Comparison of ENCODE assay signal across 29 cellular contexts in the genomic region with DNA sequence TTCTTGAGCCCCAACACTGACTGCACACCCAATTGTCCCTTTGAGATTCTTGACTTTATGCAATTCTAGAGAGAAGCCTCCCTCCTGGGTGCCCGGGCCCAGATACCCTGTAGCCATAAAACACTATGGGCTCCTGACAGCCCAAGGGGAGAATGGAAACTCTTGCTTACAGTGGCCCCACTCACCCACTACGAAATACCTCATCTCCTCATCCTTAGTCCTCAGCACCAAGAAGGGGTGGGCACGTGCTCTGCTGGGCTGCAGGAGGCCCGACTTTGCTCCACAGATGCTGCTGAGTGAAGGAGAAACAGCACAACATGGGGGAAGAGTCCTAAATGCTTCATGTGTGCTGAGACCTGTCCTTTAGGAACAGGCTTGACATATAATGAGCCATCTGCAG. TPM values are rescaled to one million over a fixed set of nuclear protein-coding genes. Genes with fewer than 3 reads are reported as not detected.
A peak's percentile ranks its signal among the peaks of the same experiment; 100 is the strongest.
DNase-seq lines count a peak whose midpoint lies in the region; ATAC-seq and TF ChIP-seq lines count a peak whose summit lies in the region.
"Had no signal": no experiment of that assay in that cellular context is flagged by ENCODE, and none has a peak within 500 bp of the region (broad histone marks: within the 10 kb centered on the region; RNA-seq: fewer than 3 reads in every experiment).

No MANE protein-coding gene starts in this region.

- H3K4me3 ChIP-seq in thymus (ENCODE audit: low read length) (no peak overlapping the region), brain microvascular endothelial cell (ENCODE audit: low read depth, low read length) (no peak overlapping the region)
- H3K4me3 ChIP-seq: adrenal gland, body of pancreas, transverse colon had no signal

- H3K27me3 Mint-ChIP-seq in activated T-cell treated with anti-CD3 and anti-CD28 coated beads, Interleukin-2, amount 50 U/mL, for 4 hours (ENCODE audit: low read depth): no peaks in the 10 kb centered on the region
- H3K27me3 Mint-ChIP-seq in activated CD4-positive, alpha-beta memory T cell treated with anti-CD3 and anti-CD28 coated beads, Interleukin-2, amount 10 ng/mL, durations not matched to agents 7 days and 5 days: no peaks in the 10 kb centered on the region
- no peaks in the 10 kb centered on the region for H3K27me3 Mint-ChIP-seq in central memory CD8-positive, alpha-beta T cell

- CTCF ChIA-PET in activated CD4-positive, alpha-beta memory T cell treated with anti-CD3 and anti-CD28 coated beads, Interleukin-2, amount 10 ng/mL, durations not matched to agents 7 days and 5 days (lab: Charles Lee): interaction anchor here (1.1 to 1.8 kb wide), 3 partner anchors 25 to 102 kb away, joined by 3 to 6 read pairs (median 3); no protein-coding TSS in a partner anchor

- peak overlapping the region; percentile 19 for H3K4me3 Mint-ChIP-seq in activated T-cell treated with anti-CD3 and anti-CD28 coated beads, Interleukin-2, amount 50 U/mL, for 4 hours
- H3K4me3 Mint-ChIP-seq in activated CD4-positive, alpha-beta memory T cell treated with anti-CD3 and anti-CD28 coated beads, Interleukin-2, amount 10 ng/mL, durations not matched to agents 7 days and 5 days: peak overlapping the region; percentile 36
- H3K4me3 Mint-ChIP-seq in central memory CD8-positive, alpha-beta T cell: peak overlapping the region; percentile 52

- no peaks in the 10 kb centered on the region for H3K9me3 Mint-ChIP-seq in activated T-cell treated with anti-CD3 and anti-CD28 coated beads, Interleukin-2, amount 50 U/mL, for 4 hours
- peaks cover 9% of the 10 kb centered on the region for H3K9me3 Mint-ChIP-seq in activated CD4-positive, alpha-beta memory T cell treated with anti-CD3 and anti-CD28 coated beads, Interleukin-2, amount 10 ng/mL, durations not matched to agents 7 days and 5 days
- no peaks in the 10 kb centered on the region for H3K9me3 Mint-ChIP-seq in central memory CD8-positive, alpha-beta T cell

- peak overlapping the region; percentile 91 for H3K27ac Mint-ChIP-seq in activated CD4-positive, alpha-beta memory T cell treated with anti-CD3 and anti-CD28 coated beads, Interleukin-2, amount 10 ng/mL, durations not matched to agents 7 days and 5 days
- peak overlapping the region; percentile 82 for H3K27ac Mint-ChIP-seq in central memory CD8-positive, alpha-beta T cell (ENCODE audit: low read depth)

- peaks cover 91% of the 10 kb centered on the region for H3K4me1 Mint-ChIP-seq in activated T-cell treated with anti-CD3 and anti-CD28 coated beads, Interleukin-2, amount 50 U/mL, for 4 hours (ENCODE audit: low read depth)
- peaks cover 68% of the 10 kb centered on the region for H3K4me1 Mint-ChIP-seq in activated CD4-positive, alpha-beta memory T cell treated with anti-CD3 and anti-CD28 coated beads, Interleukin-2, amount 10 ng/mL, durations not matched to agents 7 days and 5 days
- peaks cover 89% of the 10 kb centered on the region for H3K4me1 Mint-ChIP-seq in central memory CD8-positive, alpha-beta T cell

- H3K27me3 ChIP-seq in thymus (ENCODE audit: control insufficient read depth, insufficient read depth) (no peaks in the 10 kb centered on the region), brain microvascular endothelial cell (replicated peaks) (no peaks in the 10 kb centered on the region)
- H3K27me3 ChIP-seq: BE2C, body of pancreas, transverse colon had no signal

- 89% methylated on average over 4 of the region's 4 CpGs for WGBS in thymus

- in situ Hi-C loops in brain microvascular endothelial cell (cut with HindIII; ENCODE audit: low pct_ligation_motif_present, low sequenced_read_pairs): no loop called here

- no peak for DNase-seq in activated T-cell treated with anti-CD3 and anti-CD28 coated beads, Interleukin-2, amount 50 U/mL, for 4 hours
- no peak for DNase-seq in activated T-cell treated with anti-CD3 and anti-CD28 coated beads for 4 hours
- DNase-seq in activated CD4-positive, alpha-beta memory T cell treated with anti-CD3 and anti-CD28 coated beads, Interleukin-2, amount 10 ng/mL, durations not matched to agents 7 days and 5 days: no peak
- DNase-seq in central memory CD8-positive, alpha-beta T cell (ENCODE audit: low spot score in 2 of 2): no peak
- no peak for DNase-seq in brain microvascular endothelial cell
- no peak for DNase-seq in islet precursor cell
- DNase-seq: ACHN, adrenal gland, BE2C, Caco-2, DMS79 treated with DMSO at 0.1 percent for 48 hours, GF-D8, glutamatergic neuron, H7, left ventricle myocardium superior, NCI-H1092 treated with DMSO at 0.1 percent for 48 hours, NCI-H187 treated with DMSO at 0.1 percent for 48 hours, NCI-H2171 treated with DMSO at 0.1 percent for 48 hours, NCI-H524, nucleus accumbens, T1000, WERI-Rb-1 had no signal

- no peak for ATAC-seq in activated T-cell treated with anti-CD3 and anti-CD28 coated beads, Interleukin-2, amount 50 U/mL, for 4 hours
- no peak for ATAC-seq in central memory CD8-positive, alpha-beta T cell (replicated peaks; ENCODE audit: extremely low read depth, poor library complexity, severe bottlenecking)
- ATAC-seq: body of pancreas, left ventricle myocardium superior, SK-N-SH treated with all-trans-retinoic acid at 6 μM for 48 hours had no signal

- H3K27ac ChIP-seq in thymus (ENCODE audit: low read depth) (peak overlapping the region; percentile 73), brain microvascular endothelial cell (no peak overlapping the region)
- H3K27ac ChIP-seq: adrenal gland, body of pancreas, transverse colon, WERI-Rb-1 had no signal

- TF ChIP-seq CTCF in brain microvascular endothelial cell (IDR thresholded peaks at IDR 0.05; ENCODE audit: low read depth, low read length, missing control alignments): no peak

- H3K9me3 ChIP-seq in thymus (ENCODE audit: control insufficient read depth): no peaks in the 10 kb centered on the region
- H3K9me3 ChIP-seq: adrenal gland, BE2C, body of pancreas, Caco-2, transverse colon had no signal

- H3K36me3 ChIP-seq in thymus (ENCODE audit: control insufficient read depth, insufficient read depth) (no peaks in the 10 kb centered on the region), brain microvascular endothelial cell (replicated peaks) (no peaks in the 10 kb centered on the region)
- H3K36me3 ChIP-seq: adrenal gland, BE2C, transverse colon, WERI-Rb-1 had no signal

- peaks cover 31% of the 10 kb centered on the region for H3K36me3 Mint-ChIP-seq in activated T-cell treated with anti-CD3 and anti-CD28 coated beads, Interleukin-2, amount 50 U/mL, for 4 hours (ENCODE audit: insufficient read depth)
- peaks cover 27% of the 10 kb centered on the region for H3K36me3 Mint-ChIP-seq in activated CD4-positive, alpha-beta memory T cell treated with anti-CD3 and anti-CD28 coated beads, Interleukin-2, amount 10 ng/mL, durations not matched to agents 7 days and 5 days (ENCODE audit: low read depth)
- peaks cover 5% of the 10 kb centered on the region for H3K36me3 Mint-ChIP-seq in central memory CD8-positive, alpha-beta T cell (ENCODE audit: insufficient read depth)

- POLR2A ChIA-PET in activated CD4-positive, alpha-beta memory T cell treated with anti-CD3 and anti-CD28 coated beads, Interleukin-2, amount 10 ng/mL, durations not matched to agents 7 days and 5 days (lab: Charles Lee): interaction anchor here (1.2 to 3.9 kb wide), 6 partner anchors 10 to 284 kb away, joined by 3 to 35 read pairs (median 9); a partner anchor contains a TSS

- peaks cover 4% of the 10 kb centered on the region for H3K4me1 ChIP-seq in thymus (ENCODE audit: control insufficient read depth, insufficient read depth, low read length)
- H3K4me1 ChIP-seq: adrenal gland, BE2C, body of pancreas, Caco-2 had no signal

RNA-seq across cellular contexts. Expression of a gene that starts 17.4 kb away (rescaled TPM):
- 10 to 100 TPM; 11.6 to 13.3 (median 12.0) TPM for total RNA-seq in activated T-cell treated with anti-CD3 and anti-CD28 coated beads, Interleukin-2, amount 50 U/mL, for 4 hours
- total RNA-seq in activated CD4-positive, alpha-beta memory T cell treated with anti-CD3 and anti-CD28 coated beads, Interleukin-2, amount 10 ng/mL, durations not matched to agents 7 days and 5 days: 100 to 1,000 TPM; 109 to 111 TPM
- 51.0 TPM for polyA plus RNA-seq in thymus
- total RNA-seq: body of pancreas, Caco-2, chondrocyte, H7, mesenteric fat pad, pulmonary artery endothelial cell had no signal

RNA-seq across cellular contexts. Expression of a gene that starts 55.2 kb away (rescaled TPM):
- under 1 TPM; 0.34 to 0.78 (median 0.73) TPM for total RNA-seq in activated T-cell treated with anti-CD3 and anti-CD28 coated beads, Interleukin-2, amount 50 U/mL, for 4 hours
- total RNA-seq in activated CD4-positive, alpha-beta memory T cell treated with anti-CD3 and anti-CD28 coated beads, Interleukin-2, amount 10 ng/mL, durations not matched to agents 7 days and 5 days: 1 to 10 TPM; 5.1 to 7.1 TPM
- polyA plus RNA-seq in thymus: 1.2 TPM
- total RNA-seq: Caco-2, H7 had no signal

Comparison
In these comparisons a context has a peak if more than half of its experiments do, and no peak if none do; other contexts are left out.
1. RNA of a gene that starts 17.4 kb away (total RNA-seq): 109 to 111 TPM in activated CD4-positive, alpha-beta memory T cell treated with anti-CD3 and anti-CD28 coated beads, Interleukin-2, amount 10 ng/mL, durations not matched to agents 7 days and 5 days; 11.6 to 13.3 TPM in activated T-cell treated with anti-CD3 and anti-CD28 coated beads, Interleukin-2, amount 50 U/mL, for 4 hours; every median in the first group is over 4 times any median in the second.
2. Peak in every context shown above with its lines, with median percentiles within 50 percentile points of each other: H3K4me3 Mint-ChIP-seq.